In the genomic region with DNA sequence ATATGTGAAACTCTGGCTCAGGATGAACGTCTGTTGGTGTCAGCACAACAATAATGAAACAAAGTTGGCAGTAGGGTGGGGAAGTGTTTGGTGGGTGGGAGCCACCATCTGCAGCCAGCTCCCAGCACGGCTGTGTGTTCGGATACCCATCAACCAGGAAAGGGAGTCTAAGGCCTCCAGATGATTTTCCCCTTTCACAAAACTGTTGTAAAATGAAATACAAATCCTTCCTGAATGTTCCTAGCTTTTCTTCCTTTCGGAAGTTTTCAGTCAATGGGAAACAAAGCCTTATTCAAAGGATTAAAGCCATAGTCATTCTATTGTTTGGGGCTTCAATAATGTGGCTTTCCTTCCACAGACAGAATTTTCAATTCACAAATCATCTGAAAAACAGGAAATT, we compare ENCODE assay signal across 1 cellular context.
TF ChIP-seq lines count a peak whose summit lies in the region.

No MANE protein-coding gene starts in this region.

TF ChIP-seq in GM23338, 12 proteins besides CTCF, POLR2A, EP300 and RAD21 (continued from another document):
- TF ChIP-seq, protein P1, sequence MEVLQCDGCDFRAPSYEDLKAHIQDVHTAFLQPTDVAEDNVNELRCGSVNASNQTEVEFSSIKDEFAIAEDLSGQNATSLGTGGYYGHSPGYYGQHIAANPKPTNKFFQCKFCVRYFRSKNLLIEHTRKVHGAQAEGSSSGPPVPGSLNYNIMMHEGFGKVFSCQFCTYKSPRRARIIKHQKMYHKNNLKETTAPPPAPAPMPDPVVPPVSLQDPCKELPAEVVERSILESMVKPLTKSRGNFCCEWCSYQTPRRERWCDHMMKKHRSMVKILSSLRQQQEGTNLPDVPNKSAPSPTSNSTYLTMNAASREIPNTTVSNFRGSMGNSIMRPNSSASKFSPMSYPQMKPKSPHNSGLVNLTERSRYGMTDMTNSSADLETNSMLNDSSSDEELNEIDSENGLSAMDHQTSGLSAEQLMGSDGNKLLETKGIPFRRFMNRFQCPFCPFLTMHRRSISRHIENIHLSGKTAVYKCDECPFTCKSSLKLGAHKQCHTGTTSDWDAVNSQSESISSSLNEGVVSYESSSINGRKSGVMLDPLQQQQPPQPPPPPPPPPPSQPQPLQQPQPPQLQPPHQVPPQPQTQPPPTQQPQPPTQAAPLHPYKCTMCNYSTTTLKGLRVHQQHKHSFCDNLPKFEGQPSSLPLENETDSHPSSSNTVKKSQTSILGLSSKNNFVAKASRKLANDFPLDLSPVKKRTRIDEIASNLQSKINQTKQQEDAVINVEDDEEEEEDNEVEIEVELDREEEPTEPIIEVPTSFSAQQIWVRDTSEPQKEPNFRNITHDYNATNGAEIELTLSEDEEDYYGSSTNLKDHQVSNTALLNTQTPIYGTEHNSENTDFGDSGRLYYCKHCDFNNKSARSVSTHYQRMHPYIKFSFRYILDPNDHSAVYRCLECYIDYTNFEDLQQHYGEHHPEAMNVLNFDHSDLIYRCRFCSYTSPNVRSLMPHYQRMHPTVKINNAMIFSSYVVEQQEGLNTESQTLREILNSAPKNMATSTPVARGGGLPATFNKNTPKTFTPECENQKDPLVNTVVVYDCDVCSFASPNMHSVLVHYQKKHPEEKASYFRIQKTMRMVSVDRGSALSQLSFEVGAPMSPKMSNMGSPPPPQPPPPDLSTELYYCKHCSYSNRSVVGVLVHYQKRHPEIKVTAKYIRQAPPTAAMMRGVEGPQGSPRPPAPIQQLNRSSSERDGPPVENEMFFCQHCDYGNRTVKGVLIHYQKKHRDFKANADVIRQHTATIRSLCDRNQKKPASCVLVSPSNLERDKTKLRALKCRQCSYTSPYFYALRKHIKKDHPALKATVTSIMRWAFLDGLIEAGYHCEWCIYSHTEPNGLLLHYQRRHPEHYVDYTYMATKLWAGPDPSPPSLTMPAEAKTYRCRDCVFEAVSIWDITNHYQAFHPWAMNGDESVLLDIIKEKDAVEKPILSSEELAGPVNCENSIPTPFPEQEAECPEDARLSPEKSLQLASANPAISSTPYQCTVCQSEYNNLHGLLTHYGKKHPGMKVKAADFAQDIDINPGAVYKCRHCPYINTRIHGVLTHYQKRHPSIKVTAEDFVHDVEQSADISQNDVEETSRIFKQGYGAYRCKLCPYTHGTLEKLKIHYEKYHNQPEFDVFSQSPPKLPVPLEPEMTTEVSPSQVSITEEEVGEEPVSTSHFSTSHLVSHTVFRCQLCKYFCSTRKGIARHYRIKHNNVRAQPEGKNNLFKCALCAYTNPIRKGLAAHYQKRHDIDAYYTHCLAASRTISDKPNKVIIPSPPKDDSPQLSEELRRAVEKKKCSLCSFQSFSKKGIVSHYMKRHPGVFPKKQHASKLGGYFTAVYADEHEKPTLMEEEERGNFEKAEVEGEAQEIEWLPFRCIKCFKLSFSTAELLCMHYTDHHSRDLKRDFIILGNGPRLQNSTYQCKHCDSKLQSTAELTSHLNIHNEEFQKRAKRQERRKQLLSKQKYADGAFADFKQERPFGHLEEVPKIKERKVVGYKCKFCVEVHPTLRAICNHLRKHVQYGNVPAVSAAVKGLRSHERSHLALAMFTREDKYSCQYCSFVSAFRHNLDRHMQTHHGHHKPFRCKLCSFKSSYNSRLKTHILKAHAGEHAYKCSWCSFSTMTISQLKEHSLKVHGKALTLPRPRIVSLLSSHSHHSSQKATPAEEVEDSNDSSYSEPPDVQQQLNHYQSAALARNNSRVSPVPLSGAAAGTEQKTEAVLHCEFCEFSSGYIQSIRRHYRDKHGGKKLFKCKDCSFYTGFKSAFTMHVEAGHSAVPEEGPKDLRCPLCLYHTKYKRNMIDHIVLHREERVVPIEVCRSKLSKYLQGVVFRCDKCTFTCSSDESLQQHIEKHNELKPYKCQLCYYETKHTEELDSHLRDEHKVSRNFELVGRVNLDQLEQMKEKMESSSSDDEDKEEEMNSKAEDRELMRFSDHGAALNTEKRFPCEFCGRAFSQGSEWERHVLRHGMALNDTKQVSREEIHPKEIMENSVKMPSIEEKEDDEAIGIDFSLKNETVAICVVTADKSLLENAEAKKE (CRISPR knock-in tag; IDR thresholded peaks at IDR 0.05), result no peak
- no peak for TF ChIP-seq EZH2 (IDR thresholded peaks at IDR 0.05; ENCODE audit: low read depth, unreplicated experiment)
- TF ChIP-seq, protein P2, sequence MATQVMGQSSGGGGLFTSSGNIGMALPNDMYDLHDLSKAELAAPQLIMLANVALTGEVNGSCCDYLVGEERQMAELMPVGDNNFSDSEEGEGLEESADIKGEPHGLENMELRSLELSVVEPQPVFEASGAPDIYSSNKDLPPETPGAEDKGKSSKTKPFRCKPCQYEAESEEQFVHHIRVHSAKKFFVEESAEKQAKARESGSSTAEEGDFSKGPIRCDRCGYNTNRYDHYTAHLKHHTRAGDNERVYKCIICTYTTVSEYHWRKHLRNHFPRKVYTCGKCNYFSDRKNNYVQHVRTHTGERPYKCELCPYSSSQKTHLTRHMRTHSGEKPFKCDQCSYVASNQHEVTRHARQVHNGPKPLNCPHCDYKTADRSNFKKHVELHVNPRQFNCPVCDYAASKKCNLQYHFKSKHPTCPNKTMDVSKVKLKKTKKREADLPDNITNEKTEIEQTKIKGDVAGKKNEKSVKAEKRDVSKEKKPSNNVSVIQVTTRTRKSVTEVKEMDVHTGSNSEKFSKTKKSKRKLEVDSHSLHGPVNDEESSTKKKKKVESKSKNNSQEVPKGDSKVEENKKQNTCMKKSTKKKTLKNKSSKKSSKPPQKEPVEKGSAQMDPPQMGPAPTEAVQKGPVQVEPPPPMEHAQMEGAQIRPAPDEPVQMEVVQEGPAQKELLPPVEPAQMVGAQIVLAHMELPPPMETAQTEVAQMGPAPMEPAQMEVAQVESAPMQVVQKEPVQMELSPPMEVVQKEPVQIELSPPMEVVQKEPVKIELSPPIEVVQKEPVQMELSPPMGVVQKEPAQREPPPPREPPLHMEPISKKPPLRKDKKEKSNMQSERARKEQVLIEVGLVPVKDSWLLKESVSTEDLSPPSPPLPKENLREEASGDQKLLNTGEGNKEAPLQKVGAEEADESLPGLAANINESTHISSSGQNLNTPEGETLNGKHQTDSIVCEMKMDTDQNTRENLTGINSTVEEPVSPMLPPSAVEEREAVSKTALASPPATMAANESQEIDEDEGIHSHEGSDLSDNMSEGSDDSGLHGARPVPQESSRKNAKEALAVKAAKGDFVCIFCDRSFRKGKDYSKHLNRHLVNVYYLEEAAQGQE (IDR thresholded peaks at IDR 0.05; ENCODE audit: unreplicated experiment), result no peak
- no peak for TF ChIP-seq CREB1 (CRISPR knock-in tag; IDR thresholded peaks at IDR 0.05; ENCODE audit: low read depth)
- no peak for TF ChIP-seq ZNF114 (CRISPR knock-in tag; IDR thresholded peaks at IDR 0.05)
- no peak for TF ChIP-seq JUNB (IDR thresholded peaks at IDR 0.05; ENCODE audit: unreplicated experiment)
TF ChIP-seq in GM23338: peak in this region for 0.
